Comparison of ENCODE assay signal across 1 cellular context in the genomic region with DNA sequence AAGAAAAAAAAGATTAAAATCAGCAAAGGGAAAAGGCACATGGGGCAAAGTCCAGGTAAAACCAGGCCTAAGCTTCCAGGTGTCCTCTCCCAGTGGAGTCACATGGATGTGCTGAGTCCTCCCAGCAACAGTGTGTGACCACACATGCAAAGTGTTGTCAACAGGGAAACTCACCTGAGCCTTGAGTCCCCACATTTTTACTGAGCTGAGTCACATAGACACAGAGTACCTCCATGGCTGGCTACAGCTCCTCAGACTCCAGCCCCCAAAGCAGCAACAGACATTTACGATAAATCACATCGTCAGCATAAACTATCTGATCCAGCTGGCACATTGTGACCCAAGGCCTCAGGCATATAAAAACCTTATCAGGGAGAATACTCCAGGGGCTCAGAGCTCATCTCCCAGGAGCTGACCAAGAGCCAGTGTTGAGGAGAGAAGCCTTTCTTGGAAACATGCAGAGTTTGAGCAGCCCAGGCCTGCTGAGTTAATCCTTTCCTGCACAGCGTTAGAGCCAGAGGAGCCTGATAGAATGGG.
A peak's percentile ranks its signal among the peaks of the same experiment; 100 is the strongest.
TF ChIP-seq lines count a peak whose summit lies in the region.

No MANE protein-coding gene starts in this region.

TF ChIP-seq in liver, 16 proteins besides CTCF, POLR2A, EP300 and RAD21:
- peak; percentile 79 for TF ChIP-seq SP1 (IDR thresholded peaks at IDR 0.05)
- no peak for TF ChIP-seq EGR1 (IDR thresholded peaks at IDR 0.05; ENCODE audit: low read depth in 2 of 2)
- no peak for TF ChIP-seq FOXA1 (IDR thresholded peaks at IDR 0.05)
- no peak for TF ChIP-seq TAF1 (conservative IDR thresholded peaks at IDR 0.05)
- peak; percentile 18 for TF ChIP-seq FOXA2 (IDR thresholded peaks at IDR 0.05)
- no peak for TF ChIP-seq JUND (IDR thresholded peaks at IDR 0.05)
- TF ChIP-seq, protein P1, sequence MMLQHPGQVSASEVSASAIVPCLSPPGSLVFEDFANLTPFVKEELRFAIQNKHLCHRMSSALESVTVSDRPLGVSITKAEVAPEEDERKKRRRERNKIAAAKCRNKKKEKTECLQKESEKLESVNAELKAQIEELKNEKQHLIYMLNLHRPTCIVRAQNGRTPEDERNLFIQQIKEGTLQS (IDR thresholded peaks at IDR 0.05): no peak
- peak; percentile 51 for TF ChIP-seq MAX (IDR thresholded peaks at IDR 0.05)
- TF ChIP-seq GABPA (IDR thresholded peaks at IDR 0.05 in 1 of 2, conservative IDR thresholded peaks at IDR 0.05 in 1 of 2): no peak
- TF ChIP-seq HNF4G (IDR thresholded peaks at IDR 0.05): peak; percentile 62
- peak; percentile 46 to 60 for TF ChIP-seq RXRA (IDR thresholded peaks at IDR 0.05)
- TF ChIP-seq, protein P2, sequence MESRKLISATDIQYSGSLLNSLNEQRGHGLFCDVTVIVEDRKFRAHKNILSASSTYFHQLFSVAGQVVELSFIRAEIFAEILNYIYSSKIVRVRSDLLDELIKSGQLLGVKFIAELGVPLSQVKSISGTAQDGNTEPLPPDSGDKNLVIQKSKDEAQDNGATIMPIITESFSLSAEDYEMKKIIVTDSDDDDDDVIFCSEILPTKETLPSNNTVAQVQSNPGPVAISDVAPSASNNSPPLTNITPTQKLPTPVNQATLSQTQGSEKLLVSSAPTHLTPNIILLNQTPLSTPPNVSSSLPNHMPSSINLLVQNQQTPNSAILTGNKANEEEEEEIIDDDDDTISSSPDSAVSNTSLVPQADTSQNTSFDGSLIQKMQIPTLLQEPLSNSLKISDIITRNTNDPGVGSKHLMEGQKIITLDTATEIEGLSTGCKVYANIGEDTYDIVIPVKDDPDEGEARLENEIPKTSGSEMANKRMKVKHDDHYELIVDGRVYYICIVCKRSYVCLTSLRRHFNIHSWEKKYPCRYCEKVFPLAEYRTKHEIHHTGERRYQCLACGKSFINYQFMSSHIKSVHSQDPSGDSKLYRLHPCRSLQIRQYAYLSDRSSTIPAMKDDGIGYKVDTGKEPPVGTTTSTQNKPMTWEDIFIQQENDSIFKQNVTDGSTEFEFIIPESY (IDR thresholded peaks at IDR 0.05): no peak
- peak; percentile 38 for TF ChIP-seq YY1 (IDR thresholded peaks at IDR 0.05)
- TF ChIP-seq HNF4A (conservative IDR thresholded peaks at IDR 0.05): peak; percentile 88 to 90
- TF ChIP-seq NR2F2 (IDR thresholded peaks at IDR 0.05): no peak
- TF ChIP-seq, protein P3, sequence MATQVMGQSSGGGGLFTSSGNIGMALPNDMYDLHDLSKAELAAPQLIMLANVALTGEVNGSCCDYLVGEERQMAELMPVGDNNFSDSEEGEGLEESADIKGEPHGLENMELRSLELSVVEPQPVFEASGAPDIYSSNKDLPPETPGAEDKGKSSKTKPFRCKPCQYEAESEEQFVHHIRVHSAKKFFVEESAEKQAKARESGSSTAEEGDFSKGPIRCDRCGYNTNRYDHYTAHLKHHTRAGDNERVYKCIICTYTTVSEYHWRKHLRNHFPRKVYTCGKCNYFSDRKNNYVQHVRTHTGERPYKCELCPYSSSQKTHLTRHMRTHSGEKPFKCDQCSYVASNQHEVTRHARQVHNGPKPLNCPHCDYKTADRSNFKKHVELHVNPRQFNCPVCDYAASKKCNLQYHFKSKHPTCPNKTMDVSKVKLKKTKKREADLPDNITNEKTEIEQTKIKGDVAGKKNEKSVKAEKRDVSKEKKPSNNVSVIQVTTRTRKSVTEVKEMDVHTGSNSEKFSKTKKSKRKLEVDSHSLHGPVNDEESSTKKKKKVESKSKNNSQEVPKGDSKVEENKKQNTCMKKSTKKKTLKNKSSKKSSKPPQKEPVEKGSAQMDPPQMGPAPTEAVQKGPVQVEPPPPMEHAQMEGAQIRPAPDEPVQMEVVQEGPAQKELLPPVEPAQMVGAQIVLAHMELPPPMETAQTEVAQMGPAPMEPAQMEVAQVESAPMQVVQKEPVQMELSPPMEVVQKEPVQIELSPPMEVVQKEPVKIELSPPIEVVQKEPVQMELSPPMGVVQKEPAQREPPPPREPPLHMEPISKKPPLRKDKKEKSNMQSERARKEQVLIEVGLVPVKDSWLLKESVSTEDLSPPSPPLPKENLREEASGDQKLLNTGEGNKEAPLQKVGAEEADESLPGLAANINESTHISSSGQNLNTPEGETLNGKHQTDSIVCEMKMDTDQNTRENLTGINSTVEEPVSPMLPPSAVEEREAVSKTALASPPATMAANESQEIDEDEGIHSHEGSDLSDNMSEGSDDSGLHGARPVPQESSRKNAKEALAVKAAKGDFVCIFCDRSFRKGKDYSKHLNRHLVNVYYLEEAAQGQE (IDR thresholded peaks at IDR 0.05): no peak
